ENCODE assay signal across 16 cellular contexts in the genomic region with DNA sequence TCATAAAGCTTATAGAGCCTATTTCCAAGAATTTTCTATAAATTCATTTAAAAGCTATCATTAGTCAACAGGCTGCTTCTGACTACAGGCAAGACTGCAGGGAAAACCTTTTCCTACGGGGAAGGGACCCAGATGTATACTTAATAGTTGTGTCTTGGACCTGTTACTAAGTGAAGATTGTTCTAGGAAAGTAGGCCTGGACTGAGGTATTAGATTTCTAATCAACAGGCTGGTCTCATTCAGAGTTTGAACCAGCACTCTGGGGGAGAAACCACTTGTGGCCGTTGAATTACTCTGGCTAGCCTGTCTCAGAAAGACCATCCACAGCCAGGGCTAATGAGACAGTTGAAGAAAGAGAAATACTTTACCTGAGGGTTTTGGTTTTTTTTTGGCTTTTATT.
"Had no signal": no experiment of that assay in that cellular context is flagged by ENCODE, and none has a peak within 500 bp of the region (broad histone marks: within the 10 kb centered on the region; RNA-seq: fewer than 3 reads in every experiment).

No MANE protein-coding gene starts in this region.

- H3K9me3 ChIP-seq: sigmoid colon, SK-N-SH, suprapubic skin had no signal

- H3K27ac Mint-ChIP-seq: neural progenitor cell; stimulated activated memory B cell treated with anti-CD40 and anti-IgM and Interleukin-4, amounts not matched to agents 10 μg/mL and 1 μg/mL and 100 μg/mL, for 72 hours had no signal

- H3K9me3 Mint-ChIP-seq: brain; naive B cell; neural progenitor cell; stimulated activated memory B cell treated with anti-CD40 and anti-IgM and Interleukin-4, amounts not matched to agents 10 μg/mL and 1 μg/mL and 100 μg/mL, for 72 hours had no signal

- H3K36me3 Mint-ChIP-seq: activated naive CD8-positive, alpha-beta T cell; brain; naive B cell; neural progenitor cell; stimulated activated memory B cell treated with anti-CD40 and anti-IgM and Interleukin-4, amounts not matched to agents 10 μg/mL and 1 μg/mL and 100 μg/mL, for 72 hours had no signal

- H3K36me3 ChIP-seq: neural progenitor cell had no signal

- H3K4me1 ChIP-seq: neural progenitor cell, sigmoid colon, suprapubic skin had no signal

- H3K27me3 ChIP-seq: neural progenitor cell, sigmoid colon, suprapubic skin had no signal

- H3K4me3 ChIP-seq: neural progenitor cell, sigmoid colon, suprapubic skin had no signal

- H3K9ac ChIP-seq: neural progenitor cell, SK-N-SH had no signal

- H3K27me3 Mint-ChIP-seq: activated naive CD8-positive, alpha-beta T cell; brain; naive B cell; stimulated activated memory B cell treated with anti-CD40 and anti-IgM and Interleukin-4, amounts not matched to agents 10 μg/mL and 1 μg/mL and 100 μg/mL, for 72 hours had no signal

- H3K4me2 ChIP-seq: neural progenitor cell, SK-N-SH had no signal

- H3K4me1 Mint-ChIP-seq: naive B cell; neural progenitor cell; stimulated activated memory B cell treated with anti-CD40 and anti-IgM and Interleukin-4, amounts not matched to agents 10 μg/mL and 1 μg/mL and 100 μg/mL, for 72 hours had no signal

- H3K4me3 Mint-ChIP-seq: activated naive CD8-positive, alpha-beta T cell; brain; naive B cell; neural progenitor cell; stimulated activated memory B cell treated with anti-CD40 and anti-IgM and Interleukin-4, amounts not matched to agents 10 μg/mL and 1 μg/mL and 100 μg/mL, for 72 hours had no signal

- H2AFZ ChIP-seq: neural progenitor cell had no signal

- H3K27ac ChIP-seq: neural progenitor cell, sigmoid colon, suprapubic skin, VCaP had no signal

- DNase-seq: activated CD4-positive, alpha-beta T cell treated with anti-CD3 and anti-CD28 coated beads for 1 hour; activated CD4-positive, alpha-beta T cell treated with anti-CD3 and anti-CD28 coated beads, Interleukin-2, amount 50 U/mL, for 4 hours; activated T-cell treated with anti-CD3 and anti-CD28 coated beads for 4 hours; cortex of kidney; effector CD4-positive, alpha-beta T cell; naive B cell; sigmoid colon; SK-N-SH; stimulated activated CD4-positive, alpha-beta T cell treated with anti-CD3 and anti-CD28 coated beads, Interleukin-1b, Interleukin-23, amount 100 ng/mL, for 48 hours; T-helper 1 cell had no signal
